In the genomic region with DNA sequence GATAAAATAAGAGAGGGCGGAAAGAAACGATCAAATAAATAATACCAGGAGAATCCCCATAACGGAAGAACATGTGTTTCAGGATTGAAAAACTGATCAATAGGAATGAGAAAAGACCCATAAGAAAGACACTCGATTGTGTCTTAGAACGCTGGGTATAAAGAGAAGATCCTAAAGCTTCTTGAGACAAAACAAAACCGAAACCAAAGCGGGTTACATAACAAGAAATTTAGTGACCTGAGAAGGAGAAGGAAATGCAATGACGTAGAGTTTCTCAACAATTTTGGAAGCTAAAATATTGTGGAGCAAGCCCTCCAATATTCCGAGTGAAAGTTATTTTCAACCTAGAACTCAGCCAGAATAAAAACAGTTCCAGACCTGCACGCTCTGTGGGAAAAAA, we compare ENCODE assay signal across 11 cellular contexts.
DNase-seq lines count a peak whose midpoint lies in the region; ATAC-seq and TF ChIP-seq lines count a peak whose summit lies in the region.
"Had no signal": no experiment of that assay in that cellular context is flagged by ENCODE, and none has a peak within 500 bp of the region (broad histone marks: within the 10 kb centered on the region; RNA-seq: fewer than 3 reads in every experiment).

No MANE protein-coding gene starts in this region.

- H3K9me3 Mint-ChIP-seq in activated naive CD4-positive, alpha-beta T cell treated with anti-CD3 and anti-CD28 coated beads for 36 hours: peaks cover 2% of the 10 kb centered on the region
- peaks cover 7% of the 10 kb centered on the region for H3K9me3 Mint-ChIP-seq in central memory CD8-positive, alpha-beta T cell
- H3K9me3 Mint-ChIP-seq in stimulated activated naive CD8-positive, alpha-beta T cell treated with anti-CD3 and anti-CD28 coated beads, Interleukin-15, amount 100 ng/mL, for 72 hours: no peaks in the 10 kb centered on the region

- no peak for TF ChIP-seq CTCF in gastroesophageal sphincter (IDR thresholded peaks at IDR 0.05)

- H3K36me3 ChIP-seq in gastroesophageal sphincter: no peaks in the 10 kb centered on the region
- H3K36me3 ChIP-seq: cardiac muscle cell had no signal

- no peak for DNase-seq in activated naive CD4-positive, alpha-beta T cell treated with anti-CD3 and anti-CD28 coated beads for 36 hours
- DNase-seq in activated naive CD4-positive, alpha-beta T cell (lab: John Stamatoyannopoulos, UW): no peak
- DNase-seq in NCI-H2196 treated with DMSO at 0.1 percent for 48 hours (lab: John Stamatoyannopoulos, UW; ENCODE audit: unreplicated experiment): peak; percentile 39
- DNase-seq in central memory CD8-positive, alpha-beta T cell (ENCODE audit: low spot score in 2 of 2): no peak
- no peak for DNase-seq in stimulated activated naive CD8-positive, alpha-beta T cell treated with anti-CD3 and anti-CD28 coated beads, Interleukin-15, amount 100 ng/mL, for 72 hours
- DNase-seq: islet precursor cell, KG1 had no signal

- H3K27me3 ChIP-seq in gastroesophageal sphincter: no peaks in the 10 kb centered on the region
- H3K27me3 ChIP-seq: cardiac muscle cell had no signal

- H3K27ac ChIP-seq in gastroesophageal sphincter: no peak overlapping the region
- H3K27ac ChIP-seq: cardiac muscle cell had no signal

- TF ChIP-seq POLR2A in gastroesophageal sphincter (IDR thresholded peaks at IDR 0.05): no peak

- peak overlapping the region; percentile 76 for H3K4me3 Mint-ChIP-seq in activated naive CD4-positive, alpha-beta T cell treated with anti-CD3 and anti-CD28 coated beads for 36 hours
- peak overlapping the region; percentile 42 for H3K4me3 Mint-ChIP-seq in central memory CD8-positive, alpha-beta T cell
- peak overlapping the region; percentile 48 to 64 for H3K4me3 Mint-ChIP-seq in stimulated activated naive CD8-positive, alpha-beta T cell treated with anti-CD3 and anti-CD28 coated beads, Interleukin-15, amount 100 ng/mL, for 72 hours

- TF ChIP-seq EP300 in gastroesophageal sphincter (IDR thresholded peaks at IDR 0.05): no peak

- no peaks in the 10 kb centered on the region for H3K36me3 Mint-ChIP-seq in activated naive CD4-positive, alpha-beta T cell treated with anti-CD3 and anti-CD28 coated beads for 36 hours (ENCODE audit: low read depth)
- H3K36me3 Mint-ChIP-seq in central memory CD8-positive, alpha-beta T cell (ENCODE audit: insufficient read depth): peaks cover 3% of the 10 kb centered on the region

- H3K27me3 Mint-ChIP-seq in activated naive CD4-positive, alpha-beta T cell treated with anti-CD3 and anti-CD28 coated beads for 36 hours (ENCODE audit: low read depth): no peaks in the 10 kb centered on the region
- peaks cover 29% of the 10 kb centered on the region for H3K27me3 Mint-ChIP-seq in central memory CD8-positive, alpha-beta T cell
- H3K27me3 Mint-ChIP-seq in stimulated activated naive CD8-positive, alpha-beta T cell treated with anti-CD3 and anti-CD28 coated beads, Interleukin-15, amount 100 ng/mL, for 72 hours: no peaks in the 10 kb centered on the region

- peaks cover 36% of the 10 kb centered on the region for H3K4me1 Mint-ChIP-seq in activated naive CD4-positive, alpha-beta T cell treated with anti-CD3 and anti-CD28 coated beads for 36 hours (ENCODE audit: low read depth)
- H3K4me1 Mint-ChIP-seq in central memory CD8-positive, alpha-beta T cell: peaks cover 20% of the 10 kb centered on the region
- H3K4me1 Mint-ChIP-seq in stimulated activated naive CD8-positive, alpha-beta T cell treated with anti-CD3 and anti-CD28 coated beads, Interleukin-15, amount 100 ng/mL, for 72 hours: peaks cover 29% of the 10 kb centered on the region

- no peak for ATAC-seq in central memory CD8-positive, alpha-beta T cell (replicated peaks; ENCODE audit: extremely low read depth, poor library complexity, severe bottlenecking)
- ATAC-seq in stimulated activated naive CD8-positive, alpha-beta T cell treated with anti-CD3 and anti-CD28 coated beads, Interleukin-15, amount 100 ng/mL, for 72 hours: no peak
- ATAC-seq in gastroesophageal sphincter (no peak), GM18868 (IDR thresholded peaks at IDR 0.05; ENCODE audit: unreplicated experiment) (no peak), GM21737 (IDR thresholded peaks at IDR 0.05; ENCODE audit: unreplicated experiment) (no peak)

- peaks cover 0 to 17% (median 0%) of the 10 kb centered on the region in 3 donors for H3K4me1 ChIP-seq in gastroesophageal sphincter

- CTCF ChIA-PET in activated naive CD4-positive, alpha-beta T cell treated with anti-CD3 and anti-CD28 coated beads for 36 hours (lab: Charles Lee): no interaction called here

- intact Hi-C loops in activated naive CD4-positive, alpha-beta T cell treated with anti-CD3 and anti-CD28 coated beads for 36 hours (cut with micrococcal nuclease): loop anchor here (2.0 to 5.0 kb wide), 4 partner anchors 305 to 669 kb away; a partner anchor contains a TSS

- no peak overlapping the region for H3K4me3 ChIP-seq in gastroesophageal sphincter

- 88 to 94% methylated on average over 9 to 10 of the region's 10 CpGs for WGBS in gastroesophageal sphincter (ENCODE audit: low coverage in 1 of 2), 2 donors

- no peak overlapping the region for H3K27ac Mint-ChIP-seq in activated naive CD4-positive, alpha-beta T cell treated with anti-CD3 and anti-CD28 coated beads for 36 hours
- no peak overlapping the region for H3K27ac Mint-ChIP-seq in central memory CD8-positive, alpha-beta T cell (ENCODE audit: low read depth)
- no peak overlapping the region for H3K27ac Mint-ChIP-seq in stimulated activated naive CD8-positive, alpha-beta T cell treated with anti-CD3 and anti-CD28 coated beads, Interleukin-15, amount 100 ng/mL, for 72 hours

- H3K9me3 ChIP-seq in gastroesophageal sphincter: no peaks in the 10 kb centered on the region
